Comparison of ENCODE assay signal across 6 cellular contexts in the genomic region with DNA sequence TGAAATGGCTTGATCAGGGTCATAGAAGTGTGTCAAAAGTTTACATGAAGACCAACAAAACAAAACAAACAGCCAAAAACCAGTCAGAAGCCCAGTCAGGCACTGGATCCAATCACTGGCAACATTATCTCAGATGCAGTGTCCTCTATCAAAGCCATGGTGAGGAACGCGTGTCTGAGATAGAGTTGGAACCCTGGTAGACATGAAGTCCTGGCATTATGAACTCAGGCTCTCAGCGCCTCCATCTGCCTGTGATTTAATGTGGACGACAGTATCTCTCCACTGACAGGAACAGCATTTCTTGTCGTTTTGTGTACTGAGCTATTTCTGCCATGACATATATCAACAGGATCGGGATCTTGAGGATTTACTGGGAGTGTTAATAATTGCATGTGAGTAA.
"Had no signal": no experiment of that assay in that cellular context is flagged by ENCODE, and none has a peak within 500 bp of the region (broad histone marks: within the 10 kb centered on the region; RNA-seq: fewer than 3 reads in every experiment).

No MANE protein-coding gene starts in this region.

- H3K4me3 Mint-ChIP-seq: GM23338, H9 had no signal

- H3K27ac ChIP-seq: HL-60 had no signal

- ATAC-seq: GM23338, HepG2, K562 had no signal

- H3K4me2 ChIP-seq: GM23338 had no signal

- H3K27ac Mint-ChIP-seq: GM23338 had no signal

- DNase-seq: H9, HCEC 1CT had no signal

- H2AFZ ChIP-seq: GM23338 had no signal

- H3K4me3 ChIP-seq: GM23338, K562 had no signal

- H3K9me3 Mint-ChIP-seq: GM23338, H9 had no signal
